Comparison of ENCODE assay signal across 23 cellular contexts in genomic region chr16:56737539-56737938, GRCh38. TPM values are rescaled to one million over a fixed set of nuclear protein-coding genes. Genes with fewer than 3 reads are reported as not detected.
DNase-seq lines count a peak whose midpoint lies in the region; ATAC-seq, FAIRE-seq and TF ChIP-seq lines count a peak whose summit lies in the region.
"Had no signal": no experiment of that assay in that cellular context is flagged by ENCODE, and none has a peak within 500 bp of the region (broad histone marks: within the 10 kb centered on the region; RNA-seq: fewer than 3 reads in every experiment).

No MANE protein-coding gene starts in this region.

- H3K4me1 ChIP-seq in SK-N-SH (ENCODE audit: control insufficient read depth in 1 of 2, insufficient read depth in 2 of 2, low read depth in 1 of 2, low read length in 1 of 2), result peaks cover 0 to 10% of the 10 kb centered on the region in 2 experiments; a peak in 3 of 4 replicates
- H3K4me1 ChIP-seq in HepG2 (ENCODE audit: insufficient read depth, low read length), result peaks cover 35% of the 10 kb centered on the region
- H3K4me1 ChIP-seq in right lobe of liver, result no peaks in the 10 kb centered on the region
- peaks cover 21% of the 10 kb centered on the region for H3K4me1 ChIP-seq in foreskin keratinocyte
- H3K4me1 ChIP-seq: BE2C had no signal

- H3K36me3 ChIP-seq in SK-N-SH (replicated peaks in 1 of 2; ENCODE audit: control insufficient read depth in 1 of 2, insufficient read depth in 2 of 2, low read length in 1 of 2) (peaks cover 0 to 3% of the 10 kb centered on the region in 2 experiments), HepG2 (replicated peaks in 1 of 2; ENCODE audit: control insufficient read depth in 1 of 2, insufficient read depth in 2 of 2, low read length in 2 of 2) (peaks cover 0 to 5% of the 10 kb centered on the region in 2 experiments; a peak in 3 of 5 replicates), right lobe of liver (no peaks in the 10 kb centered on the region)
- H3K36me3 ChIP-seq: BE2C had no signal

- H2AFZ ChIP-seq in SK-N-SH (ENCODE audit: low read depth), result no peak overlapping the region
- H2AFZ ChIP-seq in HepG2 (ENCODE audit: low read length), result no peak overlapping the region
- H2AFZ ChIP-seq: GM23338 had no signal

- H3K27me3 ChIP-seq in SK-N-SH (ENCODE audit: insufficient read depth) (no peaks in the 10 kb centered on the region), HepG2 (ENCODE audit: control insufficient read depth in 1 of 2, insufficient read depth in 2 of 2, low read length in 2 of 2) (no peaks in the 10 kb centered on the region), right lobe of liver (no peaks in the 10 kb centered on the region), foreskin keratinocyte (no peaks in the 10 kb centered on the region)
- H3K27me3 ChIP-seq: BE2C, SJSA1 had no signal

- peaks cover 5% of the 10 kb centered on the region for H3K36me3 Mint-ChIP-seq in activated CD4-positive, alpha-beta T cell treated with anti-CD3 and anti-CD28 coated beads, Interleukin-2, amount 10 ng/mL, durations not matched to agents 7 days and 5 days (ENCODE audit: low read depth)

- no peak overlapping the region for H3K4me3 Mint-ChIP-seq in activated CD4-positive, alpha-beta T cell treated with anti-CD3 and anti-CD28 coated beads, Interleukin-2, amount 10 ng/mL, durations not matched to agents 7 days and 5 days
- H3K4me3 Mint-ChIP-seq: GM23338, H9 had no signal

- 97% methylated on average over 2 of the region's 2 CpGs for WGBS in SK-N-SH (ENCODE audit: low lambda C conversion rate)
- 95% methylated on average over 2 of the region's 2 CpGs for WGBS in HepG2 (ENCODE audit: low lambda C conversion rate)
- WGBS in right lobe of liver (ENCODE audit: insufficient coverage, low coverage, low lambda C conversion rate, missing lambda C conversion rate), result 95% methylated on average over 2 of the region's 2 CpGs

- no peak overlapping the region for H3K27ac Mint-ChIP-seq in activated CD4-positive, alpha-beta T cell treated with anti-CD3 and anti-CD28 coated beads, Interleukin-2, amount 10 ng/mL, durations not matched to agents 7 days and 5 days
- H3K27ac Mint-ChIP-seq: GM23338 had no signal

- H3K9ac ChIP-seq in SK-N-SH (no peak overlapping the region), HepG2 (ENCODE audit: insufficient read depth, low read depth, low read length) (no peak overlapping the region)

- H3K27ac ChIP-seq in SK-N-SH (ENCODE audit: low read depth in 2 of 2, low read length in 1 of 2), result no peak overlapping the region
- no peak overlapping the region for H3K27ac ChIP-seq in HepG2 (ENCODE audit: extremely low read length, insufficient read depth, low read length)
- no peak overlapping the region for H3K27ac ChIP-seq in right lobe of liver
- no peak overlapping the region for H3K27ac ChIP-seq in foreskin keratinocyte
- H3K27ac ChIP-seq: 22Rv1, SJSA1 had no signal

- no peaks in the 10 kb centered on the region for H3K27me3 Mint-ChIP-seq in activated CD4-positive, alpha-beta T cell treated with anti-CD3 and anti-CD28 coated beads, Interleukin-2, amount 10 ng/mL, durations not matched to agents 7 days and 5 days

- intact Hi-C loops in HepG2 (cut with micrococcal nuclease; ENCODE audit: unreplicated experiment) (no loop called here), right lobe of liver (cut with DNase I) (no loop called here)

- no peaks in the 10 kb centered on the region for H3K9me3 Mint-ChIP-seq in activated CD4-positive, alpha-beta T cell treated with anti-CD3 and anti-CD28 coated beads, Interleukin-2, amount 10 ng/mL, durations not matched to agents 7 days and 5 days

- H3K9me3 ChIP-seq in SK-N-SH (no peaks in the 10 kb centered on the region), HepG2 (ENCODE audit: low read length) (no peaks in the 10 kb centered on the region), right lobe of liver (no peaks in the 10 kb centered on the region)
- H3K9me3 ChIP-seq: BE2C, SJSA1 had no signal

- TF ChIP-seq RAD21 in SK-N-SH (IDR thresholded peaks at IDR 0.05; ENCODE audit: low read length) (no peak), HepG2 (CRISPR knock-in tag; IDR thresholded peaks at IDR 0.05) (no peak)

- H3K4me1 Mint-ChIP-seq in activated CD4-positive, alpha-beta T cell treated with anti-CD3 and anti-CD28 coated beads, Interleukin-2, amount 10 ng/mL, durations not matched to agents 7 days and 5 days, result peaks cover 9% of the 10 kb centered on the region
- H3K4me1 Mint-ChIP-seq: GM23338 had no signal

- TF ChIP-seq POLR2A in HepG2 (IDR thresholded peaks at IDR 0.05; ENCODE audit: insufficient read depth in 1 of 2, low read depth in 2 of 2, low read length in 2 of 2), result no peak
- no peak for TF ChIP-seq POLR2A in right lobe of liver (IDR thresholded peaks at IDR 0.05)

- H3F3A ChIP-seq in SK-N-SH (replicated peaks; ENCODE audit: insufficient read depth), result peaks cover 18% of the 10 kb centered on the region

- TF ChIP-seq CTCF in SK-N-SH (IDR thresholded peaks at IDR 0.05) (no peak), HepG2 (CRISPR knock-in tag; IDR thresholded peaks at IDR 0.05) (no peak), right lobe of liver (IDR thresholded peaks at IDR 0.05) (no peak), foreskin keratinocyte (conservative IDR thresholded peaks at IDR 0.05) (peak; percentile 7)

- no peak for DNase-seq in SK-N-SH
- no peak for DNase-seq in HepG2 (ENCODE audit: low spot score)
- DNase-seq in right lobe of liver, result no peak
- no peak for DNase-seq in foreskin keratinocyte
- no peak for DNase-seq in activated CD4-positive, alpha-beta T cell treated with anti-CD3 and anti-CD28 coated beads, Interleukin-2, amount 10 ng/mL, durations not matched to agents 7 days and 5 days
- DNase-seq: ACHN, BE2C, DMS153, DND-41, H9, KG1, NCI-H1048, NCI-H1417, NCI-H1694, NCI-H2029 treated with DMSO at 0.1 percent for 48 hours, NCI-H526 treated with DMSO at 0.1 percent for 48 hours, Right ventricle myocardium superior, RPMI8226 had no signal

- FAIRE-seq in HepG2 (lab: Jason Lieb, UNC), result peak; percentile 37

- in situ Hi-C loops in HepG2 (cut with HindIII; ENCODE audit: extremely low pct_ligation_motif_present, low pct_unique_long_range_greater_than_20kb), result no loop called here

- no peak overlapping the region for H3K4me3 ChIP-seq in SK-N-SH (ENCODE audit: low read depth in 2 of 2, low read length in 1 of 2)
- no peak overlapping the region for H3K4me3 ChIP-seq in HepG2 (replicated peaks in 1 of 3; ENCODE audit: insufficient read depth in 1 of 3, low read depth in 2 of 3, low read length in 3 of 3)
- no peak overlapping the region for H3K4me3 ChIP-seq in right lobe of liver
- H3K4me3 ChIP-seq: GM23338, SJSA1 had no signal

- H3K4me2 ChIP-seq in SK-N-SH, result no peak overlapping the region
- H3K4me2 ChIP-seq in HepG2 (ENCODE audit: low read depth, low read length), result no peak overlapping the region
- H3K4me2 ChIP-seq: GM23338 had no signal

- BruUV-seq in HepG2 (replicated peaks; lab: Mats Ljungman, UMichigan), result no TSS peak

- 0 out of 2 replicates have a peak, but pooled peaks cover 2% of the 10 kb centered on the region for H4K20me1 ChIP-seq in SK-N-SH (ENCODE audit: insufficient read depth)
- H4K20me1 ChIP-seq in HepG2 (ENCODE audit: insufficient read depth, low read length), result peaks cover 3% of the 10 kb centered on the region; the same call in 1 of the 2 replicates

- H3K79me2 ChIP-seq in SK-N-SH (ENCODE audit: insufficient read depth) (peaks cover 67% of the 10 kb centered on the region), HepG2 (ENCODE audit: insufficient read depth, low read length) (peaks cover 55% of the 10 kb centered on the region)

- POLR2A ChIA-PET in SK-N-SH (lab: Yijun Ruan, JAX) (no interaction called here), HepG2 (lab: Yijun Ruan, JAX) (no interaction called here)
- POLR2A ChIA-PET in activated CD4-positive, alpha-beta T cell treated with anti-CD3 and anti-CD28 coated beads, Interleukin-2, amount 10 ng/mL, durations not matched to agents 7 days and 5 days (lab: Charles Lee), result no interaction called here

- no peaks in the 10 kb centered on the region for H3K9me2 ChIP-seq in SK-N-SH

- peak; percentile 24; the same call in 1 of the 3 replicates for ATAC-seq in SK-N-SH treated with all-trans-retinoic acid at 6 μM for 48 hours
- no peak for ATAC-seq in HepG2
- no peak for ATAC-seq in right lobe of liver
- ATAC-seq in foreskin keratinocyte, result no peak
- ATAC-seq in HG03439 (IDR thresholded peaks at IDR 0.05; ENCODE audit: unreplicated experiment), result no peak
- ATAC-seq: GM23338 had no signal

- no peak for TF ChIP-seq EP300 in SK-N-SH (IDR thresholded peaks at IDR 0.05; ENCODE audit: borderline replicate concordance in 1 of 2, low read depth in 1 of 2, low read length in 1 of 2)
- TF ChIP-seq EP300 in HepG2 (IDR thresholded peaks at IDR 0.05; ENCODE audit: low read depth in 2 of 2, low read length in 2 of 2), result no peak
- no peak for TF ChIP-seq EP300 in HepG2 (CRISPR knock-in tag; IDR thresholded peaks at IDR 0.05; ENCODE audit: borderline replicate concordance)

- CTCF ChIA-PET in SK-N-SH (lab: Yijun Ruan, JAX), result no interaction called here
- CTCF ChIA-PET in HepG2 (lab: Yijun Ruan, JAX; ENCODE audit: low intra/inter-chr PET ratio, low total read pairs), result no interaction called here
- CTCF ChIA-PET in activated CD4-positive, alpha-beta T cell treated with anti-CD3 and anti-CD28 coated beads, Interleukin-2, amount 10 ng/mL, durations not matched to agents 7 days and 5 days (lab: Charles Lee), result interaction anchor here (1.4 kb wide), 1 partner anchor 35 kb away, joined by 4 read pairs; no protein-coding TSS in a partner anchor

RNA-seq across cellular contexts. Expression of gene NUP93, which starts 7.6 kb away (rescaled TPM):
- 41.5 and 43.1 TPM in 2 replicates for polyA plus RNA-seq in SK-N-SH (2012; rRNA removed)
- polyA plus RNA-seq in SK-N-SH (2012; cell fraction: cytosol; rRNA removed), result 33.3 and 34.9 TPM in 2 replicates
- polyA plus RNA-seq in SK-N-SH (2012; cell fraction: nucleus; rRNA removed), result 74.6 and 75.8 TPM in 2 replicates
- total RNA-seq in HepG2 (2016; rRNA removed; fragmentation: Illumina TruSeq; extraction: Trizol), result 140 and 192 TPM in 2 replicates
- 26.3 and 31.0 TPM in 2 replicates for total RNA-seq in HepG2 (2016; cell fraction: cytosol; rRNA removed; fragmentation: Illumina TruSeq; extraction: Trizol; ENCODE audit: low read depth)
- 144 and 197 TPM in 2 replicates for total RNA-seq in HepG2 (2016; cell fraction: insoluble cytoplasmic fraction; rRNA removed; fragmentation: Illumina TruSeq; extraction: Trizol)
- 41.3 and 54.1 TPM in 2 replicates for total RNA-seq in HepG2 (2016; cell fraction: membrane; rRNA removed; fragmentation: Illumina TruSeq; extraction: Trizol)
- 83.7 and 88.0 TPM in 2 replicates for total RNA-seq in HepG2 (2016; cell fraction: nucleus; rRNA removed; fragmentation: Illumina TruSeq; extraction: Trizol)
- 50.1 and 58.5 TPM in 2 replicates for polyA plus RNA-seq in HepG2 (2011; rRNA removed)
- 39.7 and 48.2 TPM in 2 replicates for polyA plus RNA-seq in HepG2 (2011; cell fraction: cytosol; rRNA removed)
- polyA plus RNA-seq in HepG2 (2011; cell fraction: nucleus; rRNA removed), result 68.9 and 73.2 TPM in 2 replicates
- 61.3 and 62.5 TPM in 2 replicates for polyA plus RNA-seq in HepG2 (2012)
- 13.7 and 15.4 TPM in 2 replicates for polyA plus RNA-seq in HepG2 (2016; cell fraction: cytosol; fragmentation: Illumina TruSeq; extraction: Trizol; ENCODE audit: low read depth)
- polyA plus RNA-seq in HepG2 (2016; cell fraction: insoluble cytoplasmic fraction; fragmentation: Illumina TruSeq; extraction: Trizol; ENCODE audit: low read depth), result 127 and 140 TPM in 2 replicates
- polyA plus RNA-seq in HepG2 (2016; cell fraction: membrane; fragmentation: Illumina TruSeq; extraction: Trizol; ENCODE audit: low read depth), result 22.4 and 22.7 TPM in 2 replicates
- 109 and 116 TPM in 2 replicates for polyA plus RNA-seq in HepG2 (2016; cell fraction: nucleus; fragmentation: Illumina TruSeq; extraction: Trizol; ENCODE audit: insufficient read depth, low read depth)
- polyA minus RNA-seq in HepG2 (2011; rRNA and poly(A)+ RNA removed; ENCODE audit: low replicate concordance), result 130 and 202 TPM in 2 replicates
- polyA minus RNA-seq in HepG2 (2011; cell fraction: cytosol; rRNA and poly(A)+ RNA removed), result 51.7 and 53.7 TPM in 2 replicates
- polyA minus RNA-seq in HepG2 (2011; cell fraction: nucleus; rRNA and poly(A)+ RNA removed), result 49.1 and 65.1 TPM in 2 replicates
- total RNA-seq in right lobe of liver, result 10 to 100 TPM in 4 of 6 experiments, 1 to 10 TPM in 2; 8.3 to 17.0 (median 12.8) TPM
- total RNA-seq in foreskin keratinocyte, result 145 and 171 TPM in 2 replicates
- 121 and 143 TPM in 2 replicates for polyA plus RNA-seq in foreskin keratinocyte
- total RNA-seq in activated CD4-positive, alpha-beta T cell treated with anti-CD3 and anti-CD28 coated beads, Interleukin-2, amount 10 ng/mL, durations not matched to agents 7 days and 5 days, result 10 to 100 TPM; 85.0 to 85.9 TPM

RNA-seq across cellular contexts. Expression of gene MT1X, which starts 55.3 kb away (rescaled TPM):
- polyA plus RNA-seq in SK-N-SH (2012; rRNA removed) (202 and 213 TPM in 2 replicates), HepG2 (2011; rRNA removed) (9.8 and 19.7 TPM in 2 replicates), foreskin keratinocyte (178 and 346 TPM in 2 replicates)
- 112 and 207 TPM in 2 replicates for polyA plus RNA-seq in SK-N-SH (2012; cell fraction: cytosol; rRNA removed)
- polyA plus RNA-seq in SK-N-SH (2012; cell fraction: nucleus; rRNA removed), result 59.9 and 154 TPM in 2 replicates
- total RNA-seq in HepG2 (2016; rRNA removed; fragmentation: Illumina TruSeq; extraction: Trizol) (288 and 327 TPM in 2 replicates), right lobe of liver (1,000 to 10,000 TPM in 4 of 6 experiments, 100 to 1,000 TPM in 2; 808 to 2,440 (median 1,620) TPM), foreskin keratinocyte (121 and 247 TPM in 2 replicates)
- 73.9 and 100 TPM in 2 replicates for total RNA-seq in HepG2 (2016; cell fraction: cytosol; rRNA removed; fragmentation: Illumina TruSeq; extraction: Trizol; ENCODE audit: low read depth)
- total RNA-seq in HepG2 (2016; cell fraction: insoluble cytoplasmic fraction; rRNA removed; fragmentation: Illumina TruSeq; extraction: Trizol), result 257 and 313 TPM in 2 replicates
- 97.1 and 117 TPM in 2 replicates for total RNA-seq in HepG2 (2016; cell fraction: membrane; rRNA removed; fragmentation: Illumina TruSeq; extraction: Trizol)
- 90.2 and 125 TPM in 2 replicates for total RNA-seq in HepG2 (2016; cell fraction: nucleus; rRNA removed; fragmentation: Illumina TruSeq; extraction: Trizol)
- polyA plus RNA-seq in HepG2 (2011; cell fraction: cytosol; rRNA removed), result 45.2 and 131 TPM in 2 replicates
- polyA plus RNA-seq in HepG2 (2011; cell fraction: nucleus; rRNA removed), result 13.2 and 26.8 TPM in 2 replicates
- polyA plus RNA-seq in HepG2 (2012), result 19.2 and 23.8 TPM in 2 replicates
- polyA plus RNA-seq in HepG2 (2016; cell fraction: cytosol; fragmentation: Illumina TruSeq; extraction: Trizol; ENCODE audit: low read depth), result 63.5 and 83.4 TPM in 2 replicates
- 331 and 345 TPM in 2 replicates for polyA plus RNA-seq in HepG2 (2016; cell fraction: insoluble cytoplasmic fraction; fragmentation: Illumina TruSeq; extraction: Trizol; ENCODE audit: low read depth)
- polyA plus RNA-seq in HepG2 (2016; cell fraction: membrane; fragmentation: Illumina TruSeq; extraction: Trizol; ENCODE audit: low read depth), result 110 and 112 TPM in 2 replicates
- 198 and 202 TPM in 2 replicates for polyA plus RNA-seq in HepG2 (2016; cell fraction: nucleus; fragmentation: Illumina TruSeq; extraction: Trizol; ENCODE audit: insufficient read depth, low read depth)
- 60.6 and 119 TPM in 2 replicates for polyA minus RNA-seq in HepG2 (2011; rRNA and poly(A)+ RNA removed; ENCODE audit: low replicate concordance)
- 14.0 and 19.4 TPM in 2 replicates for polyA minus RNA-seq in HepG2 (2011; cell fraction: cytosol; rRNA and poly(A)+ RNA removed)
- polyA minus RNA-seq in HepG2 (2011; cell fraction: nucleus; rRNA and poly(A)+ RNA removed), result 6.5 and 8.1 TPM in 2 replicates
- 10 to 100 TPM; 57.6 to 59.1 TPM for total RNA-seq in activated CD4-positive, alpha-beta T cell treated with anti-CD3 and anti-CD28 coated beads, Interleukin-2, amount 10 ng/mL, durations not matched to agents 7 days and 5 days
